In genomic region chr20:34022154-34022842, GRCh38 we compare ENCODE assay signal across 8 cellular contexts. TPM values are rescaled to one million over a fixed set of nuclear protein-coding genes. Genes with fewer than 3 reads are reported as not detected.
A peak's percentile ranks its signal among the peaks of the same experiment; 100 is the strongest.
DNase-seq lines count a peak whose midpoint lies in the region; FAIRE-seq and TF ChIP-seq lines count a peak whose summit lies in the region.

No MANE protein-coding gene starts in this region.

- H3K27ac ChIP-seq in HEK293 (ENCODE audit: extremely low read depth, low read depth, low read length) (peak overlapping the region; percentile 30; the same call in 1 of the 2 replicates), OCI-LY1 (ENCODE audit: low read depth, low read length, poor library complexity, severe bottlenecking) (peak overlapping the region; percentile 65), endothelial cell of umbilical vein (ENCODE audit: insufficient read depth, low read depth, low read length) (no peak overlapping the region), thyroid gland (peak overlapping the region; percentile 80 to 98 (median 89))

- H3K4me3 ChIP-seq in HEK293 (ENCODE audit: low read depth, low read length) (no peak overlapping the region), OCI-LY1 (ENCODE audit: low read depth, low read length, poor library complexity, severe bottlenecking) (no peak overlapping the region), endothelial cell of umbilical vein (replicated peaks in 1 of 3; ENCODE audit: insufficient read depth in 1 of 3, low read depth in 1 of 3, low read length in 3 of 3) (no peak overlapping the region), thyroid gland (replicated peaks in 1 of 3) (no peak overlapping the region)

- no peak for TF ChIP-seq CTCF in HEK293 (tag by site-specific recombination; IDR thresholded peaks at IDR 0.05)
- peak; percentile 72 for TF ChIP-seq CTCF in OCI-LY1 (IDR thresholded peaks at IDR 0.05; ENCODE audit: low read length)
- peak; percentile 17 to 33 for TF ChIP-seq CTCF in endothelial cell of umbilical vein (IDR thresholded peaks at IDR 0.05; ENCODE audit: extremely low read depth in 1 of 2, insufficient read depth in 1 of 2, low read depth in 1 of 2, low read length in 2 of 2)
- peak in 4 of 6 experiments; percentile 3 to 42 (median 33) for TF ChIP-seq CTCF in thyroid gland (IDR thresholded peaks at IDR 0.05)

- intact Hi-C loops in endothelial cell of umbilical vein (cut with micrococcal nuclease) (no loop called here), thyroid gland (cut with DNase I) (no loop called here)

- H4K20me1 ChIP-seq in OCI-LY1 (ENCODE audit: insufficient read depth, low read length) (peaks cover 3% of the 10 kb centered on the region; the same call in 1 of the 2 replicates), endothelial cell of umbilical vein (replicated peaks; ENCODE audit: control insufficient read depth, extremely low read depth, insufficient read depth, low read length) (peaks cover 6% of the 10 kb centered on the region)

- no peak overlapping the region for H2AFZ ChIP-seq in OCI-LY1 (ENCODE audit: low read length)
- H2AFZ ChIP-seq in endothelial cell of umbilical vein (ENCODE audit: low read depth, low read length): no peak overlapping the region

- 43 to 52% methylated on average over 4 of the region's 4 CpGs for WGBS in thyroid gland, 2 donors

- H3K4me1 ChIP-seq in HEK293 (ENCODE audit: control insufficient read depth, insufficient read depth, low read length) (peaks cover 23% of the 10 kb centered on the region), OCI-LY1 (ENCODE audit: insufficient read depth, low read length, severe bottlenecking) (peaks cover 40% of the 10 kb centered on the region), endothelial cell of umbilical vein (ENCODE audit: control insufficient read depth, extremely low read depth, insufficient read depth, low read length) (no peaks in the 10 kb centered on the region), thyroid gland (peaks cover 92 to 95% of the 10 kb centered on the region in 2 donors)

- BruUV-seq in endothelial cell of umbilical vein (replicated peaks; lab: Mats Ljungman, UMichigan): no TSS peak

- no peaks in the 10 kb centered on the region for H3F3A ChIP-seq in OCI-LY1 (ENCODE audit: insufficient read depth, low read length)

- H3K9ac ChIP-seq in OCI-LY1 (ENCODE audit: low read length): no peak overlapping the region
- H3K9ac ChIP-seq in endothelial cell of umbilical vein (replicated peaks; ENCODE audit: extremely low read depth, insufficient read depth, low read length): no peak overlapping the region

- peak; percentile 44 to 58 for DNase-seq in NCI-H524 (lab: John Stamatoyannopoulos, UW)
- DNase-seq in NCI-H524 treated with DMSO at 0.1 percent for 48 hours (lab: John Stamatoyannopoulos, UW): no peak
- DNase-seq in endothelial cell of umbilical vein (ENCODE audit: low read depth, low spot score): peak; percentile 35
- DNase-seq in thyroid gland: peak in 1 of 2 donors; percentile 28
- DNase-seq in NK-92 (lab: John Stamatoyannopoulos, UW; ENCODE audit: unreplicated experiment): no peak
- DNase-seq in NCI-H1048 (lab: John Stamatoyannopoulos, UW): no peak

- no peaks in the 10 kb centered on the region for H3K36me3 ChIP-seq in HEK293 (ENCODE audit: control insufficient read depth in 2 of 2, insufficient read depth in 1 of 2, low read length in 2 of 2)
- H3K36me3 ChIP-seq in OCI-LY1 (ENCODE audit: insufficient read depth, low read length): no peaks in the 10 kb centered on the region; the same call in 1 of the 2 replicates
- no peaks in the 10 kb centered on the region for H3K36me3 ChIP-seq in endothelial cell of umbilical vein (ENCODE audit: control insufficient read depth in 2 of 2, extremely low read depth in 1 of 2, insufficient read depth in 2 of 2, low read length in 2 of 2)
- no peaks in the 10 kb centered on the region for H3K36me3 ChIP-seq in thyroid gland

- CTCF ChIA-PET in HEK293 (lab: Yijun Ruan, JAX): interaction anchor here (0.5 to 1.5 kb wide), 21 partner anchors 8 to 807 kb away, joined by 3 to 7 read pairs (median 4); no protein-coding TSS in a partner anchor
- CTCF ChIA-PET in endothelial cell of umbilical vein (lab: Charles Lee): interaction anchor here (0.6 to 1.6 kb wide), 23 partner anchors 9 to 230 kb away, joined by 3 to 27 read pairs (median 4); partner anchors contain the start of gene RALY

- POLR2A ChIA-PET in HEK293 (lab: Yijun Ruan, JAX): interaction anchor here (2.0 kb wide), 1 partner anchor 29 kb away, joined by 6 read pairs; the partner anchor contains the start of gene RALY
- POLR2A ChIA-PET in endothelial cell of umbilical vein (lab: Charles Lee): no interaction called here

- dilution Hi-C loops in endothelial cell of umbilical vein (cut with MboI; ENCODE audit: extremely low pct_ligation_motif_present, low sequenced_read_pairs): no loop called here

- H3K79me2 ChIP-seq in OCI-LY1 (ENCODE audit: insufficient read depth, low read length): peaks cover 55% of the 10 kb centered on the region
- H3K79me2 ChIP-seq in endothelial cell of umbilical vein (ENCODE audit: control insufficient read depth, insufficient read depth, low read length): peaks cover 87% of the 10 kb centered on the region

- no peak for TF ChIP-seq POLR2A in endothelial cell of umbilical vein (IDR thresholded peaks at IDR 0.05; ENCODE audit: low read depth, low read length)
- peak in 1 of 2 donors; percentile 26 for TF ChIP-seq POLR2A in thyroid gland (IDR thresholded peaks at IDR 0.05)

- H3K9me1 ChIP-seq in endothelial cell of umbilical vein (replicated peaks; ENCODE audit: control insufficient read depth, extremely low read depth, insufficient read depth, low read length): no peaks in the 10 kb centered on the region

- no peaks in the 10 kb centered on the region for H3K27me3 ChIP-seq in OCI-LY1 (ENCODE audit: insufficient read depth, low read length)
- H3K27me3 ChIP-seq in endothelial cell of umbilical vein (ENCODE audit: control insufficient read depth in 2 of 2, insufficient read depth in 2 of 2, low read length in 2 of 2): no peaks in the 10 kb centered on the region
- no peaks in the 10 kb centered on the region for H3K27me3 ChIP-seq in thyroid gland

- peak; percentile 59 for FAIRE-seq in endothelial cell of umbilical vein (lab: Jason Lieb, UNC)

- H3K4me2 ChIP-seq in OCI-LY1 (ENCODE audit: low read length): no peak overlapping the region; the same call in 1 of the 2 replicates
- H3K4me2 ChIP-seq in endothelial cell of umbilical vein (ENCODE audit: insufficient read depth, low read length): no peak overlapping the region

- no peaks in the 10 kb centered on the region for H3K9me2 ChIP-seq in OCI-LY1 (ENCODE audit: low read depth, low read length)

- H3K9me3 ChIP-seq in HEK293 (ENCODE audit: control insufficient read depth, insufficient read depth, low read depth, low read length) (no peaks in the 10 kb centered on the region), OCI-LY1 (ENCODE audit: low read length) (no peaks in the 10 kb centered on the region), endothelial cell of umbilical vein (replicated peaks; ENCODE audit: control insufficient read depth, insufficient read depth, low read length) (no peaks in the 10 kb centered on the region), thyroid gland (no peaks in the 10 kb centered on the region)

TF ChIP-seq in HEK293, 187 proteins besides CTCF, POLR2A, EP300 and RAD21:
- TF ChIP-seq ZNF654 (tag by site-specific recombination; IDR thresholded peaks at IDR 0.05; ENCODE audit: low read depth) (peak; percentile 65), ZNF26 (tag by site-specific recombination; IDR thresholded peaks at IDR 0.05) (no peak)

TF ChIP-seq in endothelial cell of umbilical vein, 7 proteins besides CTCF, POLR2A, EP300 and RAD21:
- TF ChIP-seq GATA2 (IDR thresholded peaks at IDR 0.05; ENCODE audit: insufficient read depth, insufficient read length, low read depth, low read length) (no peak), EZH2 (IDR thresholded peaks at IDR 0.05; ENCODE audit: borderline replicate concordance, low read depth, low read length, severe bottlenecking) (no peak), POLR2AphosphoS5 (IDR thresholded peaks at IDR 0.05; ENCODE audit: insufficient read depth, low read depth, low read length) (no peak), FOS (IDR thresholded peaks at IDR 0.05; ENCODE audit: borderline replicate concordance, insufficient read depth, low read length) (no peak), JUN (IDR thresholded peaks at IDR 0.05; ENCODE audit: borderline replicate concordance, insufficient read depth, insufficient read length, low read depth) (no peak), MYC (IDR thresholded peaks at IDR 0.05; ENCODE audit: low read depth, low read length) (no peak)
- TF ChIP-seq, protein P1, sequence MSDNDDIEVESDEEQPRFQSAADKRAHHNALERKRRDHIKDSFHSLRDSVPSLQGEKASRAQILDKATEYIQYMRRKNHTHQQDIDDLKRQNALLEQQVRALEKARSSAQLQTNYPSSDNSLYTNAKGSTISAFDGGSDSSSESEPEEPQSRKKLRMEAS (IDR thresholded peaks at IDR 0.05; ENCODE audit: insufficient read depth, insufficient read length): no peak
TF ChIP-seq in endothelial cell of umbilical vein: peak in this region for 0.

RNA-seq across cellular contexts. Expression of gene RALY, which starts 28.6 kb away (rescaled TPM):
- total RNA-seq in endothelial cell of umbilical vein (142 and 158 TPM in 2 replicates), thyroid gland (100 to 1,000 TPM; 124 to 208 (median 151) TPM)
- 146 and 172 TPM in 2 replicates for polyA plus RNA-seq in endothelial cell of umbilical vein
- polyA plus RNA-seq in endothelial cell of umbilical vein (2011; cell fraction: cytosol; rRNA removed): 110 and 125 TPM in 2 replicates
- 58.1 and 60.4 TPM in 2 replicates for polyA plus RNA-seq in endothelial cell of umbilical vein (2011; cell fraction: nucleus; rRNA removed)
- polyA plus RNA-seq in endothelial cell of umbilical vein (2012): 124 and 126 TPM in 2 replicates
- polyA minus RNA-seq in endothelial cell of umbilical vein: 94.1 and 102 TPM in 2 replicates
- 77.5 TPM for polyA minus RNA-seq in endothelial cell of umbilical vein (2011; cell fraction: cytosol; rRNA and poly(A)+ RNA removed)
- polyA minus RNA-seq in endothelial cell of umbilical vein (2011; cell fraction: nucleus; rRNA and poly(A)+ RNA removed): 57.0 and 67.9 TPM in 2 replicates

Comparison
In these comparisons a context has a peak if more than half of its experiments do, and no peak if none do; other contexts are left out.
1. DNase-seq: peak in NCI-H524 (2 of 2) and endothelial cell of umbilical vein (single experiment); none in NCI-H524 treated with DMSO at 0.1 percent for 48 hours (single experiment), NK-92 (single experiment) and NCI-H1048 (single experiment).